Comparison of ENCODE assay signal across 25 cellular contexts in genomic region chr1:224259986-224260385, GRCh38.
A peak's percentile ranks its signal among the peaks of the same experiment; 100 is the strongest.
DNase-seq lines count a peak whose midpoint lies in the region; ATAC-seq and TF ChIP-seq lines count a peak whose summit lies in the region.
"Had no signal": no experiment of that assay in that cellular context is flagged by ENCODE, and none has a peak within 500 bp of the region (broad histone marks: within the 10 kb centered on the region; RNA-seq: fewer than 3 reads in every experiment).

No MANE protein-coding gene starts in this region.

- peak; percentile 28 for DNase-seq in EL
- peak; percentile 10 for DNase-seq in HT1080 (ENCODE audit: low read depth)
- peak; percentile 57 for DNase-seq in astrocyte of the hippocampus (ENCODE audit: low read depth, low spot score)
- peak; percentile 23 for DNase-seq in kidney glomerular epithelial cell (lab: John Stamatoyannopoulos, UW)
- DNase-seq in glutamatergic neuron, result no peak
- DNase-seq in Ammon's horn (ENCODE audit: low spot score), result no peak
- DNase-seq: activated CD4-positive, alpha-beta T cell treated with anti-CD3 and anti-CD28 coated beads, Interleukin-2, amount 10 ng/mL, durations not matched to agents 24 days and 14 days; activated T-cell treated with anti-CD3 and anti-CD28 coated beads, Interleukin-2, amount 50 U/mL, for 4 hours; adrenal gland; cortex of kidney; DND-41; gastrocnemius medialis; immature natural killer cell; left lung; NCI-H1105 treated with DMSO at 0.1 percent for 48 hours; NCI-H1930; NCI-H69; stimulated activated naive CD4-positive, alpha-beta T cell; T-helper 2 cell; upper lobe of right lung had no signal

- ATAC-seq in GM19455 (IDR thresholded peaks at IDR 0.05; ENCODE audit: unreplicated experiment) (no peak), GM18520 (IDR thresholded peaks at IDR 0.05; ENCODE audit: unreplicated experiment) (no peak)
- ATAC-seq: activated T-cell treated with anti-CD3 and anti-CD28 coated beads, Interleukin-2, amount 50 U/mL, for 4 hours; esophagus mucosa; gastrocnemius medialis; left lung; upper lobe of right lung had no signal

- no peaks in the 10 kb centered on the region for H3K27me3 Mint-ChIP-seq in glutamatergic neuron (ENCODE audit: unreplicated experiment)
- H3K27me3 Mint-ChIP-seq: activated CD4-positive, alpha-beta T cell treated with anti-CD3 and anti-CD28 coated beads, Interleukin-2, amount 10 ng/mL, durations not matched to agents 24 days and 14 days; progenitor cell of endocrine pancreas had no signal

- no peaks in the 10 kb centered on the region for H3K36me3 Mint-ChIP-seq in glutamatergic neuron (ENCODE audit: unreplicated experiment)

- no peak overlapping the region for H3K27ac Mint-ChIP-seq in glutamatergic neuron (ENCODE audit: unreplicated experiment)
- H3K27ac Mint-ChIP-seq: activated CD4-positive, alpha-beta T cell treated with anti-CD3 and anti-CD28 coated beads, Interleukin-2, amount 10 ng/mL, durations not matched to agents 24 days and 14 days; immature natural killer cell; progenitor cell of endocrine pancreas had no signal

- no peak overlapping the region for H3K4me3 Mint-ChIP-seq in glutamatergic neuron (ENCODE audit: unreplicated experiment)
- H3K4me3 Mint-ChIP-seq: activated CD4-positive, alpha-beta T cell treated with anti-CD3 and anti-CD28 coated beads, Interleukin-2, amount 10 ng/mL, durations not matched to agents 24 days and 14 days; activated T-cell treated with anti-CD3 and anti-CD28 coated beads, Interleukin-2, amount 50 U/mL, for 4 hours; CD14-positive monocyte; immature natural killer cell had no signal

- H3K9me3 Mint-ChIP-seq in glutamatergic neuron (ENCODE audit: unreplicated experiment), result peaks cover 2% of the 10 kb centered on the region
- H3K9me3 Mint-ChIP-seq: activated CD4-positive, alpha-beta T cell treated with anti-CD3 and anti-CD28 coated beads, Interleukin-2, amount 10 ng/mL, durations not matched to agents 24 days and 14 days; activated T-cell treated with anti-CD3 and anti-CD28 coated beads, Interleukin-2, amount 50 U/mL, for 4 hours; CD14-positive monocyte; immature natural killer cell had no signal

- TF ChIP-seq CTCF in glutamatergic neuron (IDR thresholded peaks at IDR 0.05; ENCODE audit: partially characterized antibody, unreplicated experiment), result no peak

- no peaks in the 10 kb centered on the region for H3K4me1 Mint-ChIP-seq in glutamatergic neuron (ENCODE audit: low read depth, unreplicated experiment)
- H3K4me1 Mint-ChIP-seq: CD14-positive monocyte had no signal

Comparison
In these comparisons a context has a peak if more than half of its experiments do, and no peak if none do; other contexts are left out.
1. DNase-seq: peak in EL (single experiment), HT1080 (single experiment), astrocyte of the hippocampus (single experiment) and kidney glomerular epithelial cell (single experiment); none in glutamatergic neuron (single experiment) and Ammon's horn (single experiment).